In the genomic region with DNA sequence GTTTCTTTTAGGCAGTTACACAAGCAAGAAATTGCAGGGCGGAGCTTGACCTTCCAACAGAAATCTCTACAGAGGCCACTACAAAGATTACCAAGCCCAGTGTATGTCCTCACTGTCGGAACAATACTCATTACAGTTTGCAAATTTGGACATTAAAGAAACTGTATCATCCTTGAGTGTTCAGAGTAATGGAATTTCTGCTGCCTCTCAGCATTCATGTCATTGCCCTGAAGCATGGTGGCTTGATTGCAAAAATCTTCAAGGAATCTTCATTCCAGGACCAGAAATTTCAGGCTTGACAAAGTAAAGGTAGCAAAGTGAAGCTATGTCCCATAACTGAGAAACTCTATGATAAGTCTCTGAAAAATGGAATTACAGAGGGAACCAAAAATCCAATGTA, we compare ENCODE assay signal across 23 cellular contexts.
DNase-seq lines count a peak whose midpoint lies in the region; ATAC-seq and TF ChIP-seq lines count a peak whose summit lies in the region.
"Had no signal": no experiment of that assay in that cellular context is flagged by ENCODE, and none has a peak within 500 bp of the region (broad histone marks: within the 10 kb centered on the region; RNA-seq: fewer than 3 reads in every experiment).

No MANE protein-coding gene starts in this region.

- POLR2A ChIA-PET in RWPE1 (lab: Yijun Ruan, JAX; ENCODE audit: low non-redundant PET): no interaction called here
- POLR2A ChIA-PET in activated CD8-positive, alpha-beta T cell treated with anti-CD3 and anti-CD28 coated beads for 36 hours (lab: Charles Lee): no interaction called here

- H3K27me3 Mint-ChIP-seq in T-helper 17 cell: no peaks in the 10 kb centered on the region
- no peaks in the 10 kb centered on the region for H3K27me3 Mint-ChIP-seq in memory B cell
- H3K27me3 Mint-ChIP-seq in activated CD8-positive, alpha-beta T cell treated with anti-CD3 and anti-CD28 coated beads for 36 hours: no peaks in the 10 kb centered on the region

- intact Hi-C loops in left lung (cut with DNase I): no loop called here
- intact Hi-C loops in activated CD8-positive, alpha-beta T cell treated with anti-CD3 and anti-CD28 coated beads for 36 hours (cut with micrococcal nuclease): no loop called here

- CTCF ChIA-PET in RWPE1 (lab: Yijun Ruan, JAX): interaction anchor here (0.7 kb wide), 2 partner anchors 147 to 153 kb away, joined by 3 read pairs; no protein-coding TSS in a partner anchor
- CTCF ChIA-PET in activated CD8-positive, alpha-beta T cell treated with anti-CD3 and anti-CD28 coated beads for 36 hours (lab: Charles Lee): no interaction called here

- H3K27me3 ChIP-seq in left lung: no peaks in the 10 kb centered on the region

- H3K27ac Mint-ChIP-seq in T-helper 17 cell (peak overlapping the region; percentile 35), memory B cell (peak overlapping the region; percentile 89)
- no peak overlapping the region for H3K27ac Mint-ChIP-seq in activated CD8-positive, alpha-beta T cell treated with anti-CD3 and anti-CD28 coated beads for 36 hours
- H3K27ac Mint-ChIP-seq: H9, HFFc6 had no signal

- H3K4me3 ChIP-seq in left lung: no peak overlapping the region
- H3K4me3 ChIP-seq: GM12878, GM23248 had no signal

- H3K36me3 ChIP-seq in left lung: no peaks in the 10 kb centered on the region

- H3K9me3 ChIP-seq in T-helper 17 cell (ENCODE audit: control insufficient read depth, low read length, poor library complexity, severe bottlenecking): peaks cover 3% of the 10 kb centered on the region
- no peaks in the 10 kb centered on the region for H3K9me3 ChIP-seq in left lung

- TF ChIP-seq CTCF in RWPE1 (conservative IDR thresholded peaks at IDR 0.05; ENCODE audit: low read depth): no peak
- no peak for TF ChIP-seq CTCF in left lung (IDR thresholded peaks at IDR 0.05)
- no peak for TF ChIP-seq CTCF in activated CD8-positive, alpha-beta T cell treated with anti-CD3 and anti-CD28 coated beads for 36 hours (IDR thresholded peaks at IDR 0.05)

- ATAC-seq in T-helper 17 cell (no peak), memory B cell (ENCODE audit: low read depth) (no peak), left lung (no peak)
- no peak for ATAC-seq in activated CD8-positive, alpha-beta T cell treated with anti-CD3 and anti-CD28 coated beads for 36 hours
- ATAC-seq: GM12878, PC-3 had no signal

- H3K9me3 Mint-ChIP-seq in memory B cell: peaks cover 6% of the 10 kb centered on the region
- no peaks in the 10 kb centered on the region for H3K9me3 Mint-ChIP-seq in activated CD8-positive, alpha-beta T cell treated with anti-CD3 and anti-CD28 coated beads for 36 hours
- H3K9me3 Mint-ChIP-seq: H9, HFFc6 had no signal

- H3K36me3 Mint-ChIP-seq in T-helper 17 cell (ENCODE audit: low read depth) (peaks cover 5% of the 10 kb centered on the region), memory B cell (peaks cover 3% of the 10 kb centered on the region)
- H3K36me3 Mint-ChIP-seq in activated CD8-positive, alpha-beta T cell treated with anti-CD3 and anti-CD28 coated beads for 36 hours (ENCODE audit: low read depth): no peaks in the 10 kb centered on the region

- H3K4me1 Mint-ChIP-seq in T-helper 17 cell (peaks cover 41% of the 10 kb centered on the region), memory B cell (peaks cover 35% of the 10 kb centered on the region)
- peaks cover 7% of the 10 kb centered on the region for H3K4me1 Mint-ChIP-seq in activated CD8-positive, alpha-beta T cell treated with anti-CD3 and anti-CD28 coated beads for 36 hours (ENCODE audit: low read depth)

- no peak overlapping the region for H3K27ac ChIP-seq in RWPE1
- no peak overlapping the region for H3K27ac ChIP-seq in left lung
- H3K27ac ChIP-seq: C4-2B, GM23248, KMS-11 had no signal

- H3K4me3 Mint-ChIP-seq in T-helper 17 cell: no peak overlapping the region
- H3K4me3 Mint-ChIP-seq in memory B cell: no peak overlapping the region
- H3K4me3 Mint-ChIP-seq in activated CD8-positive, alpha-beta T cell treated with anti-CD3 and anti-CD28 coated beads for 36 hours: no peak overlapping the region
- H3K4me3 Mint-ChIP-seq: H9, HFFc6 had no signal

- H3K4me1 ChIP-seq in left lung: peaks cover 0 to 12% of the 10 kb centered on the region in 2 donors

- DNase-seq in EH (ENCODE audit: low read depth) (peak; percentile 39), T-helper 17 cell (no peak), memory B cell (ENCODE audit: low spot score in 2 of 2) (no peak), RWPE1 (ENCODE audit: low spot score) (no peak), left lung (no peak), SIG-M5 treated with dmso at 0.1 percent for 504 hours (lab: John Stamatoyannopoulos, UW; ENCODE audit: unreplicated experiment) (no peak)
- DNase-seq in activated CD8-positive, alpha-beta T cell treated with anti-CD3 and anti-CD28 coated beads for 36 hours: no peak
- DNase-seq: GDM1, H9, HFFc6, MM.1S, NCI-H1048, NCI-H1694, NCI-H2081, NCI-H2227 treated with DMSO at 0.1 percent for 48 hours, NCI-H526 treated with DMSO at 0.1 percent for 48 hours, PC-3, Right ventricle myocardium superior, T-helper 1 cell had no signal
